In the genomic region with DNA sequence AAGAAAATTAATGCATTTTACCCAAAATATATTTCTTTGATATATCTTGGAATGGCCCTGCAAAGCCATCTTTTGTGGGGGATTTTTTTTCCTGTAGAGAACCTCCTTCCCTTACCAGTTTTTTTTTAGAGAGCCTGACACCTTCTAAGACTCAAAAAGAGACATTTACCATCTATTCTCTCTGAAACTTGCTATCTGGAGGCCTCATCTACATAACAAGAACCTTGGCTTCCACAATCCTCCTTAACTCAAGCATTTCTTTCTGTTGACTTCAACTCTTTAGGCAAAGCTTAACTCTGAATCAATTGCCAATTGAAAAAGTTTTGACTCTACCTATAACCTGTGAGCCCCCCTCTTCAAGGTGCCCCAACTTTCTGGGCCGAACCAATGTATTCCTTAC, we compare ENCODE assay signal across 21 cellular contexts. TPM values are rescaled to one million over a fixed set of nuclear protein-coding genes. Genes with fewer than 3 reads are reported as not detected.
DNase-seq lines count a peak whose midpoint lies in the region; ATAC-seq and TF ChIP-seq lines count a peak whose summit lies in the region.
"Had no signal": no experiment of that assay in that cellular context is flagged by ENCODE, and none has a peak within 500 bp of the region (broad histone marks: within the 10 kb centered on the region; RNA-seq: fewer than 3 reads in every experiment).

No MANE protein-coding gene starts in this region.

- no peak for TF ChIP-seq CTCF in WTC11 (IDR thresholded peaks at IDR 0.05)

- H3K36me3 Mint-ChIP-seq in WTC11: no peaks in the 10 kb centered on the region
- H3K36me3 Mint-ChIP-seq: CD4-positive, CD25-positive, alpha-beta regulatory T cell; CD8-positive, alpha-beta memory T cell had no signal

- DNase-seq in WTC11 (ENCODE audit: low spot score) (no peak), hippocampal formation (lab: John Stamatoyannopoulos, UW) (no peak), occipital lobe (lab: John Stamatoyannopoulos, UW) (no peak), epidermal melanocyte (ENCODE audit: insufficient read length, low spot score) (no peak)
- no peak for DNase-seq in effector CD4-positive, alpha-beta T cell
- DNase-seq: ACHN; BE2C; C1 segment of cervical spinal cord; CD4-positive, CD25-positive, alpha-beta regulatory T cell; CD8-positive, alpha-beta memory T cell; COR-L47; DMS 273 treated with DMSO at 0.1 percent for 48 hours; DMS53; DND-41; EL; GM23248; H9; IMR-90 had no signal

- H3K4me1 ChIP-seq in HUES48 (ENCODE audit: control insufficient read depth, insufficient read depth, low read length): peaks cover 42% of the 10 kb centered on the region
- H3K4me1 ChIP-seq in iPS-18a (ENCODE audit: control insufficient read depth, low read depth, low read length): peaks cover 19% of the 10 kb centered on the region
- H3K4me1 ChIP-seq: BE2C had no signal

- H3K9me3 ChIP-seq in HUES48 (ENCODE audit: control insufficient read depth, insufficient read depth, low read length): no peaks in the 10 kb centered on the region
- no peaks in the 10 kb centered on the region for H3K9me3 ChIP-seq in iPS-18a (ENCODE audit: control insufficient read depth, low read depth, low read length)
- H3K9me3 ChIP-seq: BE2C had no signal

- peak overlapping the region; percentile 91 for H3K27ac Mint-ChIP-seq in WTC11
- H3K27ac Mint-ChIP-seq: CD4-positive, CD25-positive, alpha-beta regulatory T cell; CD8-positive, alpha-beta memory T cell had no signal

- no peak overlapping the region for H3K4me3 ChIP-seq in HUES48 (ENCODE audit: low read depth, low read length)
- peak overlapping the region; percentile 6 for H3K4me3 ChIP-seq in iPS-18a (ENCODE audit: low read length)
- H3K4me3 ChIP-seq: GM23248, K562 had no signal

- H3K4me3 Mint-ChIP-seq in WTC11: no peak overlapping the region; the same call in 1 of the 2 replicates
- H3K4me3 Mint-ChIP-seq: CD4-positive, CD25-positive, alpha-beta regulatory T cell; CD8-positive, alpha-beta memory T cell; H9 had no signal

- H3K27me3 Mint-ChIP-seq in WTC11 (ENCODE audit: low read depth): no peaks in the 10 kb centered on the region

- H3K27ac ChIP-seq in HUES48 (ENCODE audit: low read depth, low read length) (peak overlapping the region; percentile 85), iPS-18a (ENCODE audit: low read length) (no peak overlapping the region)
- H3K27ac ChIP-seq: GM23248 had no signal

- H3K4me1 Mint-ChIP-seq in WTC11: peaks cover 64% of the 10 kb centered on the region

- POLR2A ChIA-PET in WTC11 (lab: Charles Lee): no interaction called here

- H3K27me3 ChIP-seq in HUES48 (ENCODE audit: control insufficient read depth, insufficient read depth, low read length) (no peaks in the 10 kb centered on the region), iPS-18a (ENCODE audit: control insufficient read depth, insufficient read depth, low read length) (no peaks in the 10 kb centered on the region)

- CTCF ChIA-PET in WTC11 (lab: Charles Lee): interaction anchor here (1.0 to 2.2 kb wide), 3 partner anchors 8 to 19 kb away, joined by 4 to 10 read pairs (median 5); no protein-coding TSS in a partner anchor

- H3K36me3 ChIP-seq in HUES48 (ENCODE audit: control insufficient read depth, insufficient read depth, low read length): no peaks in the 10 kb centered on the region
- H3K36me3 ChIP-seq in iPS-18a (ENCODE audit: control insufficient read depth, low read depth, low read length): no peaks in the 10 kb centered on the region
- H3K36me3 ChIP-seq: BE2C had no signal

- peaks cover 3% of the 10 kb centered on the region; the same call in 1 of the 2 replicates for H3K9me3 Mint-ChIP-seq in WTC11
- H3K9me3 Mint-ChIP-seq: CD8-positive, alpha-beta memory T cell; H9 had no signal

- ATAC-seq in WTC11: peak; percentile 75
- ATAC-seq: K562 had no signal

- H3K9ac ChIP-seq in HUES48 (ENCODE audit: low read depth, low read length) (no peak overlapping the region), iPS-18a (ENCODE audit: low read length) (no peak overlapping the region)
- H3K9ac ChIP-seq: GM23248 had no signal

TF ChIP-seq in WTC11, 78 proteins besides CTCF, POLR2A, EP300 and RAD21 (continues in another document):
- TF ChIP-seq FOXK1 (CRISPR knock-in tag; IDR thresholded peaks at IDR 0.05): no peak
- TF ChIP-seq PRRX2 (CRISPR knock-in tag; IDR thresholded peaks at IDR 0.05): no peak
- no peak for TF ChIP-seq TP53 (CRISPR knock-in tag; IDR thresholded peaks at IDR 0.05)
- TF ChIP-seq, protein P1, sequence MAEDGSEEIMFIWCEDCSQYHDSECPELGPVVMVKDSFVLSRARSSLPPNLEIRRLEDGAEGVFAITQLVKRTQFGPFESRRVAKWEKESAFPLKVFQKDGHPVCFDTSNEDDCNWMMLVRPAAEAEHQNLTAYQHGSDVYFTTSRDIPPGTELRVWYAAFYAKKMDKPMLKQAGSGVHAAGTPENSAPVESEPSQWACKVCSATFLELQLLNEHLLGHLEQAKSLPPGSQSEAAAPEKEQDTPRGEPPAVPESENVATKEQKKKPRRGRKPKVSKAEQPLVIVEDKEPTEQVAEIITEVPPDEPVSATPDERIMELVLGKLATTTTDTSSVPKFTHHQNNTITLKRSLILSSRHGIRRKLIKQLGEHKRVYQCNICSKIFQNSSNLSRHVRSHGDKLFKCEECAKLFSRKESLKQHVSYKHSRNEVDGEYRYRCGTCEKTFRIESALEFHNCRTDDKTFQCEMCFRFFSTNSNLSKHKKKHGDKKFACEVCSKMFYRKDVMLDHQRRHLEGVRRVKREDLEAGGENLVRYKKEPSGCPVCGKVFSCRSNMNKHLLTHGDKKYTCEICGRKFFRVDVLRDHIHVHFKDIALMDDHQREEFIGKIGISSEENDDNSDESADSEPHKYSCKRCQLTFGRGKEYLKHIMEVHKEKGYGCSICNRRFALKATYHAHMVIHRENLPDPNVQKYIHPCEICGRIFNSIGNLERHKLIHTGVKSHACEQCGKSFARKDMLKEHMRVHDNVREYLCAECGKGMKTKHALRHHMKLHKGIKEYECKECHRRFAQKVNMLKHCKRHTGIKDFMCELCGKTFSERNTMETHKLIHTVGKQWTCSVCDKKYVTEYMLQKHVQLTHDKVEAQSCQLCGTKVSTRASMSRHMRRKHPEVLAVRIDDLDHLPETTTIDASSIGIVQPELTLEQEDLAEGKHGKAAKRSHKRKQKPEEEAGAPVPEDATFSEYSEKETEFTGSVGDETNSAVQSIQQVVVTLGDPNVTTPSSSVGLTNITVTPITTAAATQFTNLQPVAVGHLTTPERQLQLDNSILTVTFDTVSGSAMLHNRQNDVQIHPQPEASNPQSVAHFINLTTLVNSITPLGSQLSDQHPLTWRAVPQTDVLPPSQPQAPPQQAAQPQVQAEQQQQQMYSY (CRISPR knock-in tag; IDR thresholded peaks at IDR 0.05): no peak
- no peak for TF ChIP-seq ZNF232 (CRISPR knock-in tag; IDR thresholded peaks at IDR 0.05)
- TF ChIP-seq, protein P2, sequence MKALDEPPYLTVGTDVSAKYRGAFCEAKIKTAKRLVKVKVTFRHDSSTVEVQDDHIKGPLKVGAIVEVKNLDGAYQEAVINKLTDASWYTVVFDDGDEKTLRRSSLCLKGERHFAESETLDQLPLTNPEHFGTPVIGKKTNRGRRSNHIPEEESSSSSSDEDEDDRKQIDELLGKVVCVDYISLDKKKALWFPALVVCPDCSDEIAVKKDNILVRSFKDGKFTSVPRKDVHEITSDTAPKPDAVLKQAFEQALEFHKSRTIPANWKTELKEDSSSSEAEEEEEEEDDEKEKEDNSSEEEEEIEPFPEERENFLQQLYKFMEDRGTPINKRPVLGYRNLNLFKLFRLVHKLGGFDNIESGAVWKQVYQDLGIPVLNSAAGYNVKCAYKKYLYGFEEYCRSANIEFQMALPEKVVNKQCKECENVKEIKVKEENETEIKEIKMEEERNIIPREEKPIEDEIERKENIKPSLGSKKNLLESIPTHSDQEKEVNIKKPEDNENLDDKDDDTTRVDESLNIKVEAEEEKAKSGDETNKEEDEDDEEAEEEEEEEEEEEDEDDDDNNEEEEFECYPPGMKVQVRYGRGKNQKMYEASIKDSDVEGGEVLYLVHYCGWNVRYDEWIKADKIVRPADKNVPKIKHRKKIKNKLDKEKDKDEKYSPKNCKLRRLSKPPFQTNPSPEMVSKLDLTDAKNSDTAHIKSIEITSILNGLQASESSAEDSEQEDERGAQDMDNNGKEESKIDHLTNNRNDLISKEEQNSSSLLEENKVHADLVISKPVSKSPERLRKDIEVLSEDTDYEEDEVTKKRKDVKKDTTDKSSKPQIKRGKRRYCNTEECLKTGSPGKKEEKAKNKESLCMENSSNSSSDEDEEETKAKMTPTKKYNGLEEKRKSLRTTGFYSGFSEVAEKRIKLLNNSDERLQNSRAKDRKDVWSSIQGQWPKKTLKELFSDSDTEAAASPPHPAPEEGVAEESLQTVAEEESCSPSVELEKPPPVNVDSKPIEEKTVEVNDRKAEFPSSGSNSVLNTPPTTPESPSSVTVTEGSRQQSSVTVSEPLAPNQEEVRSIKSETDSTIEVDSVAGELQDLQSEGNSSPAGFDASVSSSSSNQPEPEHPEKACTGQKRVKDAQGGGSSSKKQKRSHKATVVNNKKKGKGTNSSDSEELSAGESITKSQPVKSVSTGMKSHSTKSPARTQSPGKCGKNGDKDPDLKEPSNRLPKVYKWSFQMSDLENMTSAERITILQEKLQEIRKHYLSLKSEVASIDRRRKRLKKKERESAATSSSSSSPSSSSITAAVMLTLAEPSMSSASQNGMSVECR (CRISPR knock-in tag; IDR thresholded peaks at IDR 0.05; ENCODE audit: borderline replicate concordance): no peak
- no peak for TF ChIP-seq ELF4 (CRISPR knock-in tag; IDR thresholded peaks at IDR 0.05; ENCODE audit: low read depth)
- TF ChIP-seq, protein P3, sequence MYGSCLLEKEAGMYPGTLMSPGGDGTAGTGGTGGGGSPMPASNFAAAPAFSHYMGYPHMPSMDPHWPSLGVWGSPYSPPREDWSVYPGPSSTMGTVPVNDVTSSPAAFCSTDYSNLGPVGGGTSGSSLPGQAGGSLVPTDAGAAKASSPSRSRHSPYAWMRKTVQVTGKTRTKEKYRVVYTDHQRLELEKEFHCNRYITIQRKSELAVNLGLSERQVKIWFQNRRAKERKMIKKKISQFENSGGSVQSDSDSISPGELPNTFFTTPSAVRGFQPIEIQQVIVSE (CRISPR knock-in tag; IDR thresholded peaks at IDR 0.05; ENCODE audit: borderline replicate concordance): no peak
- TF ChIP-seq, protein P4, sequence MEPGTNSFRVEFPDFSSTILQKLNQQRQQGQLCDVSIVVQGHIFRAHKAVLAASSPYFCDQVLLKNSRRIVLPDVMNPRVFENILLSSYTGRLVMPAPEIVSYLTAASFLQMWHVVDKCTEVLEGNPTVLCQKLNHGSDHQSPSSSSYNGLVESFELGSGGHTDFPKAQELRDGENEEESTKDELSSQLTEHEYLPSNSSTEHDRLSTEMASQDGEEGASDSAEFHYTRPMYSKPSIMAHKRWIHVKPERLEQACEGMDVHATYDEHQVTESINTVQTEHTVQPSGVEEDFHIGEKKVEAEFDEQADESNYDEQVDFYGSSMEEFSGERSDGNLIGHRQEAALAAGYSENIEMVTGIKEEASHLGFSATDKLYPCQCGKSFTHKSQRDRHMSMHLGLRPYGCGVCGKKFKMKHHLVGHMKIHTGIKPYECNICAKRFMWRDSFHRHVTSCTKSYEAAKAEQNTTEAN (CRISPR knock-in tag; IDR thresholded peaks at IDR 0.05): no peak

RNA-seq across cellular contexts. Expression of a gene that starts 6.2 kb away (rescaled TPM):
- not detected in 3 replicates for total RNA-seq in WTC11 (2021)
- total RNA-seq in occipital lobe: 0.16 TPM
- total RNA-seq: CD4-positive, CD25-positive, alpha-beta regulatory T cell; CD8-positive, alpha-beta memory T cell; GM23248; H9; IMR-90 had no signal

RNA-seq across cellular contexts. Expression of a gene that starts 29.5 kb away (rescaled TPM):
- total RNA-seq in WTC11 (2021) (11.2 to 12.0 TPM (median 11.9 TPM) in 3 replicates), occipital lobe (10.6 TPM)

RNA-seq across cellular contexts. Expression of a gene that starts 42.1 kb away (rescaled TPM):
- total RNA-seq in WTC11 (2021): 0.09 to 0.41 TPM (median 0.22 TPM) in 3 replicates
- total RNA-seq in occipital lobe: 0.94 TPM
- total RNA-seq: CD4-positive, CD25-positive, alpha-beta regulatory T cell; CD8-positive, alpha-beta memory T cell; GM23248; H9; IMR-90; K562 had no signal
